Comparison of ENCODE assay signal across 18 cellular contexts in the genomic region with DNA sequence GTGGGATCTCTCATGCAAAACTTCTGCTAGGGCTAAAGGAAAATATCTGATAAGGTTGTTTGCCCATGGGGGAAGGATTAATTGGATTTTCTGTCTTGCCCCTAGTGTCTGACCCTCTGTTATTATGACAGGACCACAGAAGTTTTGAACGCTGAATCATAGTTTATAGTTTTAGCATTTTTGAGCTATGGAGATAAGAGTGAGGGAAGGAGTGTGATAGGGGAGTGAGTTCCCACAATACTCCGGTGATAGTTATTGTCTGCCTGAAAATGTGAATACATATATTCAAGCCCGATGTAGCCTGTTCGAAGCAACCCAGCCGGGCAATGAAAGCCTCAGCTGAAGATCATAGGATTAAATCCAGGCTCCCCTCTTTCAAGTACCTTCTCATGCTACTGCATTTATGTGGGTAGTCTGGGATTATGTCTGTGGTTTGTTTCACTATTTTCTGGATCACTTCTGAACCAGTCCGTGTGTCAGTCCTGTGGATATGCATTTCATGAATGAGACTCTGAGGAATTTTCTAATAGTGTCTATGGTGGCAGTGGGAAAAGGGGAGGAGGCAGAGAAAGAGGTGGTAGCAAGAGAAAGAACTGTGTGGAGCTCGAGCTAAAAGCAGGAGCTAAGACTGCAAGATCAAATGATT.
DNase-seq lines count a peak whose midpoint lies in the region; ATAC-seq and TF ChIP-seq lines count a peak whose summit lies in the region.
"Had no signal": no experiment of that assay in that cellular context is flagged by ENCODE, and none has a peak within 500 bp of the region (broad histone marks: within the 10 kb centered on the region; RNA-seq: fewer than 3 reads in every experiment).

No MANE protein-coding gene starts in this region.

- no peak overlapping the region for H3K4me3 ChIP-seq in neural progenitor cell
- H3K4me3 ChIP-seq in left lung = no peak overlapping the region
- H3K4me3 ChIP-seq: ovary, sigmoid colon had no signal

- no peaks in the 10 kb centered on the region for H3K9me3 Mint-ChIP-seq in neural progenitor cell

- no peak overlapping the region for H3K4me3 Mint-ChIP-seq in neural progenitor cell

- H3K36me3 ChIP-seq in neural progenitor cell (no peaks in the 10 kb centered on the region), left lung (no peaks in the 10 kb centered on the region)
- H3K36me3 ChIP-seq: ovary, sigmoid colon had no signal

- H3K4me1 ChIP-seq in neural progenitor cell (no peaks in the 10 kb centered on the region), left lung (no peaks in the 10 kb centered on the region)
- H3K4me1 ChIP-seq: sigmoid colon had no signal

- ATAC-seq in GM21447 (IDR thresholded peaks at IDR 0.05; ENCODE audit: unreplicated experiment) (no peak), left lung (no peak)

- H3K27ac Mint-ChIP-seq in neural progenitor cell = peak overlapping the region; percentile 2

- H3K4me1 Mint-ChIP-seq in neural progenitor cell = peaks cover 17% of the 10 kb centered on the region

- TF ChIP-seq CTCF in neural progenitor cell (IDR thresholded peaks at IDR 0.05) (no peak), left lung (IDR thresholded peaks at IDR 0.05) (no peak)

- H3K79me2 ChIP-seq in neural progenitor cell (ENCODE audit: low read depth) = no peaks in the 10 kb centered on the region

- H3F3A ChIP-seq in neural progenitor cell (ENCODE audit: low read depth) = no peaks in the 10 kb centered on the region

- no peaks in the 10 kb centered on the region for H3K9me3 ChIP-seq in neural progenitor cell (ENCODE audit: low read depth)
- H3K9me3 ChIP-seq in left lung = no peaks in the 10 kb centered on the region
- H3K9me3 ChIP-seq: ovary, sigmoid colon had no signal

- DNase-seq in EL (peak; percentile 76), RPMI7951 (ENCODE audit: low read depth) (peak; percentile 45), dedifferentiated amniotic fluid mesenchymal stem cell (ENCODE audit: extremely low spot score) (peak; percentile 32), neural progenitor cell (ENCODE audit: low spot score) (no peak), T-helper 9 cell (no peak), left lung (no peak), SK-N-DZ (ENCODE audit: low spot score) (no peak)
- DNase-seq: activated CD4-positive, alpha-beta T cell treated with anti-CD3 and anti-CD28 coated beads, Interleukin-2, amount 50 U/mL, for 48 hours; activated naive CD4-positive, alpha-beta T cell treated with anti-CD3 and anti-CD28 coated beads, Interleukin-2, amount 50 U/mL, for 16 hours; caudate nucleus; COR-L47; effector CD8-positive, alpha-beta T cell; left cardiac atrium; NCI-H2081; ovary; sigmoid colon; stimulated activated CD4-positive, alpha-beta T cell treated with anti-CD3 and anti-CD28 coated beads, Interleukin-4, amount 100 ng/mL, for 24 hours had no signal

- H4K20me1 ChIP-seq in neural progenitor cell (ENCODE audit: low read depth) = no peaks in the 10 kb centered on the region

- H3K27me3 ChIP-seq in neural progenitor cell (no peaks in the 10 kb centered on the region), left lung (no peaks in the 10 kb centered on the region)
- H3K27me3 ChIP-seq: ovary, sigmoid colon had no signal

- H3K27me3 Mint-ChIP-seq in neural progenitor cell (ENCODE audit: insufficient read depth, low read depth) = peaks cover 7% of the 10 kb centered on the region

- intact Hi-C loops in left lung (cut with DNase I) = no loop called here

- H3K9ac ChIP-seq in neural progenitor cell = no peak overlapping the region

- H3K4me2 ChIP-seq in neural progenitor cell = no peak overlapping the region

- H2AFZ ChIP-seq in neural progenitor cell (replicated peaks) = no peak overlapping the region

- H3K27ac ChIP-seq in neural progenitor cell (no peak overlapping the region), left lung (no peak overlapping the region)
- H3K27ac ChIP-seq: ovary, sigmoid colon had no signal

- H3K36me3 Mint-ChIP-seq in neural progenitor cell = peaks cover 2% of the 10 kb centered on the region

Comparison
In these comparisons a context has a peak if more than half of its experiments do, and no peak if none do; other contexts are left out.
1. DNase-seq: peak in EL (single experiment), RPMI7951 (single experiment) and dedifferentiated amniotic fluid mesenchymal stem cell (single experiment); none in neural progenitor cell (single experiment), T-helper 9 cell (single experiment), left lung (0 of 2) and SK-N-DZ (single experiment).